Comparison of ENCODE assay signal across 1 cellular context in genomic region chr3:151315846-151316245, GRCh38.
TF ChIP-seq lines count a peak whose summit lies in the region.

No MANE protein-coding gene starts in this region.

TF ChIP-seq in HCT116, 20 proteins besides CTCF, POLR2A, EP300 and RAD21 (continued from another document):
- TF ChIP-seq ZBTB33 (IDR thresholded peaks at IDR 0.05; ENCODE audit: extremely low read depth, insufficient replicate concordance, low read length) = no peak
TF ChIP-seq in HCT116: peak in this region for 0.
